In genomic region chr6:36985963-36986703, GRCh38 we compare ENCODE assay signal across 1 cellular context.
A peak's percentile ranks its signal among the peaks of the same experiment; 100 is the strongest.
TF ChIP-seq lines count a peak whose summit lies in the region.

TSS of gene MTCH1 (minus strand) at chr6:36986196. CDS start at chr6:36986173, 23 bp downstream.

TF ChIP-seq in IMR-90, 13 proteins besides CTCF, POLR2A, EP300 and RAD21 (continued from another document):
- no peak for TF ChIP-seq ELK1 (IDR thresholded peaks at IDR 0.05; ENCODE audit: borderline replicate concordance, low read depth, low read length)
- TF ChIP-seq RCOR1 (IDR thresholded peaks at IDR 0.05; ENCODE audit: insufficient replicate concordance, low read length): no peak
- TF ChIP-seq MAFK (IDR thresholded peaks at IDR 0.05; ENCODE audit: low read depth, low read length): no peak
- peak; percentile 81; the same call in 1 of the 2 replicates for TF ChIP-seq CHD1 (IDR thresholded peaks at IDR 0.05; ENCODE audit: low read depth, low read length)
- no peak for TF ChIP-seq NFE2L2 (IDR thresholded peaks at IDR 0.05; ENCODE audit: low read depth, low read length)
- peak; percentile 62; the same call in 1 of the 2 replicates for TF ChIP-seq MXI1 (IDR thresholded peaks at IDR 0.05; ENCODE audit: borderline replicate concordance, low read depth, low read length)
